In the genomic region with DNA sequence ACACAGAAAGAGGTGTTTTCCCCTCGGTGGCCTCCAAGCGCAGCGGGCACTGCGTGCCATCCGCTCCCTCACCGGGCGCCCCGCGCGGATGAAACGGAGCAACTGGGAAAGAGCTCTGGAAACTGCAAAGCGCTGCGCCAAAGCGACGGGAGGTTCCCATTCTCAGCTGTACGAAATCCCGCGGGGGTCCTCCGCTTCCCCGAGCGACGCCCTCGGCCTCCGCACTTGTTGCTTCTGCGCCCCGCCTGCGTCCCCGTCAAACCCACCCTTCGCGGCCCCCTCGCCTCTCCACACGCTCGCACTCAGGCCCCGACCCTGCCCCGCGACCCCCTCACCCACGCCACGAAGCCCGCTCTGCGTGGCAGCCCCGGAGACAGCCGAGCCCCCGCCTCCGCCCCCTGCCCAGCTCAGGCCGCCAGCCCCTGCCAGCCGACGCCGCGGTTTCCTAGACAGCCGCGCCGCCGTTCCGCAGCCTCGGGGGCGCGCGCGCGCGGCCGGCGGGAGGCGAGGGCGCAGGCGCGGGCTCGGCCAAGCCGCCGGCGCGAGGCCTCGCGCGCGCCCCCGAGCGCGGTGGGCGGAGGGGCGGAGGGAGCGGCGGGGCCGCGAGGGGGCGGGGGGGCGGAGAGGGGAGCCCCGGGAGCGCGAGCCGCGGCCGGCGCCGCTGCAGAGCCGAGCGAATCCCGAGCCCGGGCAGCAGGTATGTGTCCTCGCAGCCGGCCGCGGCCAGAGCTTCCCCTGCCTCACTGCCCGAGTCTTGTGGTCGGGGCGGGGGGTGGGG, we compare ENCODE assay signal across 8 cellular contexts. TPM values are rescaled to one million over a fixed set of nuclear protein-coding genes. Genes with fewer than 3 reads are reported as not detected.
DNase-seq lines count a peak whose midpoint lies in the region; ATAC-seq and TF ChIP-seq lines count a peak whose summit lies in the region.

A gene with protein sequence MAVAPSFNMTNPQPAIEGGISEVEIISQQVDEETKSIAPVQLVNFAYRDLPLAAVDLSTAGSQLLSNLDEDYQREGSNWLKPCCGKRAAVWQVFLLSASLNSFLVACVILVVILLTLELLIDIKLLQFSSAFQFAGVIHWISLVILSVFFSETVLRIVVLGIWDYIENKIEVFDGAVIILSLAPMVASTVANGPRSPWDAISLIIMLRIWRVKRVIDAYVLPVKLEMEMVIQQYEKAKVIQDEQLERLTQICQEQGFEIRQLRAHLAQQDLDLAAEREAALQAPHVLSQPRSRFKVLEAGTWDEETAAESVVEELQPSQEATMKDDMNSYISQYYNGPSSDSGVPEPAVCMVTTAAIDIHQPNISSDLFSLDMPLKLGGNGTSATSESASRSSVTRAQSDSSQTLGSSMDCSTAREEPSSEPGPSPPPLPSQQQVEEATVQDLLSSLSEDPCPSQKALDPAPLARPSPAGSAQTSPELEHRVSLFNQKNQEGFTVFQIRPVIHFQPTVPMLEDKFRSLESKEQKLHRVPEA (plus strand): TSS at position 666 of the 778 bp plus-strand sequence. CDS start 74,279 bp downstream, outside the sequence.

- ATAC-seq in DND-41 (ENCODE audit: insufficient read depth, low read depth) (peak; percentile 45; the same call in 2 of the 3 replicates), SK-N-SH treated with all-trans-retinoic acid at 6 μM for 48 hours (peak; percentile 67), left lung (peak; percentile 64), GM21576 (IDR thresholded peaks at IDR 0.05; ENCODE audit: unreplicated experiment) (no peak), GM19395 (IDR thresholded peaks at IDR 0.05; ENCODE audit: unreplicated experiment) (no peak)

- H3K27me3 ChIP-seq in DND-41 (ENCODE audit: insufficient read depth, low read length, poor library complexity) (peaks cover 51% of the 10 kb centered on the region), HL-60 (ENCODE audit: insufficient read depth, poor library complexity, severe bottlenecking) (peaks cover 3% of the 10 kb centered on the region), colonic mucosa (peaks cover 23% of the 10 kb centered on the region), left lung (peaks cover 18 to 66% of the 10 kb centered on the region in 2 donors)

- H3K4me1 ChIP-seq in DND-41 (ENCODE audit: insufficient read depth, low read length) (peaks cover 19% of the 10 kb centered on the region), colonic mucosa (no peaks in the 10 kb centered on the region), left lung (peaks cover 0 to 29% of the 10 kb centered on the region in 2 donors)

- DNase-seq in DND-41: peak; percentile 32
- peak in 1 of 2 experiments; percentile 22 for DNase-seq in HL-60 (ENCODE audit: low read depth in 1 of 2, low spot score in 1 of 2)
- DNase-seq in colonic mucosa: peak; percentile 19
- peak; percentile 35 to 85 for DNase-seq in left lung
- peak; percentile 33 for DNase-seq in stimulated activated CD8-positive, alpha-beta memory T cell treated with anti-CD3 and anti-CD28 coated beads, Interleukin-4, amount 100 ng/mL, for 48 hours

- no peaks in the 10 kb centered on the region for H3K79me2 ChIP-seq in DND-41 (ENCODE audit: insufficient read depth, low read length)

- H3K9me3 ChIP-seq in DND-41 (ENCODE audit: insufficient read depth, low read length, severe bottlenecking): no peaks in the 10 kb centered on the region
- no peaks in the 10 kb centered on the region for H3K9me3 ChIP-seq in colonic mucosa
- no peaks in the 10 kb centered on the region for H3K9me3 ChIP-seq in left lung

- H3K27ac ChIP-seq in DND-41 (ENCODE audit: low read length) (no peak within 1 kb of the TSS), HL-60 (replicated peaks) (no peak within 1 kb of the TSS), colonic mucosa (no peak within 1 kb of the TSS), left lung (no peak within 1 kb of the TSS)

- TF ChIP-seq CTCF in DND-41 (IDR thresholded peaks at IDR 0.05; ENCODE audit: borderline replicate concordance, extremely low read depth, low read length, poor library complexity, severe bottlenecking) (no peak), HL-60 (IDR thresholded peaks at IDR 0.05; ENCODE audit: insufficient read depth, low read length) (no peak), colonic mucosa (IDR thresholded peaks at IDR 0.05) (no peak), left lung (IDR thresholded peaks at IDR 0.05) (no peak)

- H3K9ac ChIP-seq in DND-41 (ENCODE audit: low read depth, low read length) (peak within 1 kb of the TSS; percentile 28; the same call in 1 of the 2 replicates), colonic mucosa (ENCODE audit: low read depth in 2 of 2, low read length in 2 of 2) (peak within 1 kb of the TSS in 1 of 2 donors; percentile 23)

- no peak within 1 kb of the TSS; the same call in 1 of the 2 replicates for H2AFZ ChIP-seq in DND-41 (ENCODE audit: low read depth, low read length)

- H3K36me3 ChIP-seq in DND-41 (ENCODE audit: insufficient read depth, low read length): no peaks in the 10 kb centered on the region
- no peaks in the 10 kb centered on the region for H3K36me3 ChIP-seq in colonic mucosa
- no peaks in the 10 kb centered on the region for H3K36me3 ChIP-seq in left lung

- intact Hi-C loops in colonic mucosa (cut with DNase I): no loop called here
- intact Hi-C loops in left lung (cut with DNase I): loop anchor here in 1 of 2 donors (5.0 kb wide), 2 partner anchors 78 to 93 kb away; no protein-coding TSS in a partner anchor

- peak within 1 kb of the TSS; percentile 66 for H3K4me2 ChIP-seq in DND-41 (ENCODE audit: insufficient read depth, low read length)

- H3K4me3 ChIP-seq in DND-41 (ENCODE audit: low read depth in 1 of 2, low read length in 2 of 2) (peak within 1 kb of the TSS in 1 of 2 experiments; percentile 46; a peak in 2 of 4 replicates), HL-60 (replicated peaks; ENCODE audit: insufficient read depth, low read length) (peak within 1 kb of the TSS; percentile 62), colonic mucosa (peak within 1 kb of the TSS; percentile 45), left lung (peak within 1 kb of the TSS; percentile 34 to 50)

- H4K20me1 ChIP-seq in DND-41 (ENCODE audit: insufficient read depth, low read length): no peaks in the 10 kb centered on the region

TF ChIP-seq in SK-N-SH treated with all-trans-retinoic acid at 6 μM for 48 hours, 23 proteins besides CTCF, POLR2A, EP300 and RAD21:
- no peak for TF ChIP-seq CSDC2 (CRISPR knock-in tag; IDR thresholded peaks at IDR 0.05)
- TF ChIP-seq ZFP3 (CRISPR knock-in tag; IDR thresholded peaks at IDR 0.05): no peak
- no peak for TF ChIP-seq TCF4 (CRISPR knock-in tag; IDR thresholded peaks at IDR 0.05; ENCODE audit: borderline replicate concordance)
- TF ChIP-seq CSRNP3 (CRISPR knock-in tag; IDR thresholded peaks at IDR 0.05): no peak
- no peak for TF ChIP-seq ZNF565 (CRISPR knock-in tag; conservative IDR thresholded peaks at IDR 0.05; ENCODE audit: low read depth)

RNA-seq across cellular contexts. Expression of the gene that starts here (rescaled TPM):
- total RNA-seq in colonic mucosa (not detected), left lung (1 to 10 TPM; 1.1 to 2.8 TPM)

Comparison
In these comparisons a context has a peak if more than half of its experiments do, and no peak if none do; other contexts are left out.
1. Peak in DNase-seq and H3K4me3 ChIP-seq in colonic mucosa; RNA of the gene not detected or under 1 TPM.
2. ATAC-seq: peak in DND-41 (single experiment), SK-N-SH treated with all-trans-retinoic acid at 6 μM for 48 hours (single experiment) and left lung (single experiment); none in GM21576 (single experiment) and GM19395 (single experiment).